8 cellular contexts compared by ENCODE assay signal in genomic region chr22:25777870-25778269, GRCh38. TPM values are rescaled to one million over a fixed set of nuclear protein-coding genes. Genes with fewer than 3 reads are reported as not detected.
DNase-seq lines count a peak whose midpoint lies in the region; ATAC-seq and TF ChIP-seq lines count a peak whose summit lies in the region.

No MANE protein-coding gene starts in this region.

- no peaks in the 10 kb centered on the region for H3K9me3 Mint-ChIP-seq in activated CD8-positive, alpha-beta memory T cell treated with anti-CD3 and anti-CD28 coated beads, Interleukin-2, amount 10 ng/mL, durations not matched to agents 7 days and 5 days (ENCODE audit: low read depth)

- ATAC-seq in activated CD8-positive, alpha-beta memory T cell treated with anti-CD3 and anti-CD28 coated beads, Interleukin-2, amount 10 ng/mL, durations not matched to agents 7 days and 5 days = no peak
- ATAC-seq in HG02571 (IDR thresholded peaks at IDR 0.05; ENCODE audit: unreplicated experiment) = no peak

- H3K36me3 Mint-ChIP-seq in activated CD8-positive, alpha-beta memory T cell treated with anti-CD3 and anti-CD28 coated beads, Interleukin-2, amount 10 ng/mL, durations not matched to agents 7 days and 5 days = no peaks in the 10 kb centered on the region

- DNase-seq in activated CD8-positive, alpha-beta memory T cell treated with anti-CD3 and anti-CD28 coated beads, Interleukin-2, amount 10 ng/mL, durations not matched to agents 7 days and 5 days = peak; percentile 46
- no peak for DNase-seq in activated CD8-positive, alpha-beta memory T cell treated with anti-CD3 and anti-CD28 coated beads, Interleukin-2, amount 50 U/mL, for 4 hours
- peak; percentile 56 for DNase-seq in NAMALWA (ENCODE audit: low spot score)
- DNase-seq in amniotic epithelial cell (ENCODE audit: low read depth) = peak; percentile 49
- peak; percentile 25 for DNase-seq in medulla oblongata (ENCODE audit: extremely low spot score)
- DNase-seq in coronary artery (ENCODE audit: low spot score) = no peak
- DNase-seq in stimulated activated CD4-positive, alpha-beta T cell treated with anti-CD3 and anti-CD28 coated beads, Interleukin-4, amount 100 ng/mL, for 24 hours = no peak

- H3K27ac ChIP-seq in coronary artery = no peak overlapping the region

- CTCF ChIA-PET in activated CD8-positive, alpha-beta memory T cell treated with anti-CD3 and anti-CD28 coated beads, Interleukin-2, amount 10 ng/mL, durations not matched to agents 7 days and 5 days (lab: Charles Lee) = interaction anchor here (1.0 to 1.6 kb wide), 5 partner anchors 17 to 315 kb away, joined by 3 to 6 read pairs (median 3); no protein-coding TSS in a partner anchor

- H3K4me3 ChIP-seq in coronary artery = no peak overlapping the region

- peaks cover 3% of the 10 kb centered on the region for H3K4me1 Mint-ChIP-seq in activated CD8-positive, alpha-beta memory T cell treated with anti-CD3 and anti-CD28 coated beads, Interleukin-2, amount 10 ng/mL, durations not matched to agents 7 days and 5 days

- H3K27ac Mint-ChIP-seq in activated CD8-positive, alpha-beta memory T cell treated with anti-CD3 and anti-CD28 coated beads, Interleukin-2, amount 10 ng/mL, durations not matched to agents 7 days and 5 days = no peak overlapping the region

- TF ChIP-seq CTCF in coronary artery (IDR thresholded peaks at IDR 0.05) = no peak

- H3K27me3 Mint-ChIP-seq in activated CD8-positive, alpha-beta memory T cell treated with anti-CD3 and anti-CD28 coated beads, Interleukin-2, amount 10 ng/mL, durations not matched to agents 7 days and 5 days = no peaks in the 10 kb centered on the region

- no peak overlapping the region for H3K4me3 Mint-ChIP-seq in activated CD8-positive, alpha-beta memory T cell treated with anti-CD3 and anti-CD28 coated beads, Interleukin-2, amount 10 ng/mL, durations not matched to agents 7 days and 5 days

RNA-seq across cellular contexts. Expression of gene MYO18B, which starts 35.9 kb away (rescaled TPM):
- total RNA-seq in activated CD8-positive, alpha-beta memory T cell treated with anti-CD3 and anti-CD28 coated beads, Interleukin-2, amount 10 ng/mL, durations not matched to agents 7 days and 5 days = 1 to 10 TPM; 3.6 to 6.1 TPM

Comparison
In these comparisons a context has a peak if more than half of its experiments do, and no peak if none do; other contexts are left out.
1. DNase-seq: peak in activated CD8-positive, alpha-beta memory T cell treated with anti-CD3 and anti-CD28 coated beads, Interleukin-2, amount 10 ng/mL, durations not matched to agents 7 days and 5 days (single experiment), NAMALWA (single experiment), amniotic epithelial cell (single experiment) and medulla oblongata (single experiment); none in activated CD8-positive, alpha-beta memory T cell treated with anti-CD3 and anti-CD28 coated beads, Interleukin-2, amount 50 U/mL, for 4 hours (single experiment), coronary artery (single experiment) and stimulated activated CD4-positive, alpha-beta T cell treated with anti-CD3 and anti-CD28 coated beads, Interleukin-4, amount 100 ng/mL, for 24 hours (single experiment).